Comparison of ENCODE assay signal across 31 cellular contexts in genomic region chr6:56043076-56043475, GRCh38.
"Had no signal": no experiment of that assay in that cellular context is flagged by ENCODE, and none has a peak within 500 bp of the region (broad histone marks: within the 10 kb centered on the region; RNA-seq: fewer than 3 reads in every experiment).

No MANE protein-coding gene starts in this region.

- H3K9me3 ChIP-seq: MG63, Peyer's patch, SJSA1, SK-N-SH had no signal

- DNase-seq: activated CD4-positive, alpha-beta memory T cell treated with anti-CD3 and anti-CD28 coated beads for 36 hours; activated CD4-positive, alpha-beta T cell treated with anti-CD3 and anti-CD28 coated beads for 4 hours; activated CD4-positive, alpha-beta T cell treated with anti-CD3 and anti-CD28 coated beads, Interleukin-2, amount 50 U/mL, for 1 hour; activated CD4-positive, CD25-positive, alpha-beta regulatory T cell treated with anti-CD3 and anti-CD28 coated beads, Interleukin-2, amount 50 U/mL, for 72 hours; activated CD8-positive, alpha-beta memory T cell treated with anti-CD3 and anti-CD28 coated beads, Interleukin-2, amount 50 U/mL, for 4 hours; activated effector memory CD4-positive, alpha-beta T cell treated with Interleukin-2 at 50 U/mL for 16 hours; activated naive CD4-positive, alpha-beta T cell treated with anti-CD3 and anti-CD28 coated beads, Interleukin-2, amount 10 ng/mL, durations not matched to agents 7 days and 5 days; activated naive CD8-positive, alpha-beta T cell treated with anti-CD3 and anti-CD28 coated beads for 36 hours; activated T-cell treated with anti-CD3 and anti-CD28 coated beads, Interleukin-2, amount 50 U/mL, for 48 hours; amniotic stem cell; aorta; brain microvascular endothelial cell; Karpas-422; KBM-7; MG63; NCI-H1048; NCI-H1436; NCI-H1930; NCI-H2081 treated with DMSO at 0.1 percent for 48 hours; NCI-H2227 treated with DMSO at 0.1 percent for 48 hours; NCI-H526 treated with DMSO at 0.1 percent for 48 hours; NCI-H774; PC-3; Peyer's patch; RPMI8226; SHP77 treated with DMSO at 0.1 percent for 48 hours; SK-N-SH had no signal

- H3K27ac ChIP-seq: brain microvascular endothelial cell, cardiac muscle cell, Peyer's patch, SJSA1 had no signal

- ATAC-seq: PC-3, WTC11 had no signal

- H3K4me3 ChIP-seq: cardiac muscle cell, MG63, Peyer's patch, SJSA1 had no signal

- FAIRE-seq: TTC549 had no signal

- H3K27me3 ChIP-seq: brain microvascular endothelial cell, cardiac muscle cell, MG63, Peyer's patch, SJSA1 had no signal

- H3K4me1 ChIP-seq: Peyer's patch, SJSA1 had no signal

- H3K36me3 ChIP-seq: brain microvascular endothelial cell, cardiac muscle cell, MG63, Peyer's patch, SJSA1 had no signal
